In genomic region chr4:125085-125820, GRCh38 we compare ENCODE assay signal across 8 cellular contexts. TPM values are rescaled to one million over a fixed set of nuclear protein-coding genes. Genes with fewer than 3 reads are reported as not detected.
DNase-seq lines count a peak whose midpoint lies in the region; ATAC-seq and TF ChIP-seq lines count a peak whose summit lies in the region.

No MANE protein-coding gene starts in this region.

- peak; percentile 4 for ATAC-seq in GM21381 (IDR thresholded peaks at IDR 0.05; ENCODE audit: unreplicated experiment)
- peak; percentile 16 to 18 for ATAC-seq in activated T-cell treated with anti-CD3 and anti-CD28 coated beads, Interleukin-2, amount 50 U/mL, for 4 hours

- peaks cover 61% of the 10 kb centered on the region for H3K36me3 Mint-ChIP-seq in Caco-2 (ENCODE audit: insufficient read depth, unreplicated experiment)
- H3K36me3 Mint-ChIP-seq in activated T-cell treated with anti-CD3 and anti-CD28 coated beads, Interleukin-2, amount 50 U/mL, for 4 hours (ENCODE audit: insufficient read depth): peaks cover 26% of the 10 kb centered on the region

- no peak for TF ChIP-seq CTCF in Caco-2 (IDR thresholded peaks at IDR 0.05; ENCODE audit: insufficient read depth in 1 of 2, low read depth in 1 of 2, low read length in 1 of 2, severe bottlenecking in 1 of 2, unreplicated experiment in 1 of 2)
- no peak for TF ChIP-seq CTCF in Loucy (conservative IDR thresholded peaks at IDR 0.05; ENCODE audit: low read length)

- peak overlapping the region; percentile 70 for H3K4me2 ChIP-seq in Loucy (ENCODE audit: low read depth, low read length, poor library complexity, severe bottlenecking)

- intact Hi-C loops in Caco-2 (cut with micrococcal nuclease; ENCODE audit: unreplicated experiment): no loop called here

- POLR2A ChIA-PET in Caco-2 (lab: Charles Lee): interaction anchor here (0.6 kb wide), 1 partner anchor 497 kb away, joined by 3 read pairs; no protein-coding TSS in a partner anchor

- H3K79me2 ChIP-seq in Loucy (ENCODE audit: insufficient read depth, low read length): peaks cover 62% of the 10 kb centered on the region

- H2AFZ ChIP-seq in Loucy (ENCODE audit: low read length): no peak overlapping the region

- H3K9me3 Mint-ChIP-seq in Caco-2 (ENCODE audit: unreplicated experiment): peaks cover 12% of the 10 kb centered on the region
- H3K9me3 Mint-ChIP-seq in activated T-cell treated with anti-CD3 and anti-CD28 coated beads, Interleukin-2, amount 50 U/mL, for 4 hours: peaks cover 16% of the 10 kb centered on the region

- no peaks in the 10 kb centered on the region for H3K27me3 ChIP-seq in Caco-2 (replicated peaks; ENCODE audit: control insufficient read depth, insufficient read depth, low read length)
- H3K27me3 ChIP-seq in Loucy (ENCODE audit: insufficient read depth, low read length, poor library complexity, severe bottlenecking): peaks cover 4% of the 10 kb centered on the region

- no peaks in the 10 kb centered on the region for H3K9me2 ChIP-seq in Loucy (replicated peaks; ENCODE audit: low read depth, low read length)

- H3K4me1 ChIP-seq in Caco-2 (0 out of 2 replicates have a peak, but pooled peaks cover 4% of the 10 kb centered on the region), Loucy (ENCODE audit: insufficient read depth, low read length, poor library complexity, severe bottlenecking) (peaks cover 58% of the 10 kb centered on the region)

- DNase-seq in Caco-2 (peak; percentile 44 to 48), foreskin melanocyte (peak; percentile 11), non-pigmented ciliary epithelial cell (ENCODE audit: low read depth) (peak; percentile 3), NCI-H69 (lab: John Stamatoyannopoulos, UW) (no peak), NCI-H446 treated with DMSO at 0.1 percent for 48 hours (lab: John Stamatoyannopoulos, UW) (no peak)
- DNase-seq in activated T-cell treated with anti-CD3 and anti-CD28 coated beads, Interleukin-2, amount 50 U/mL, for 4 hours: peak; percentile 36

- H3K4me1 Mint-ChIP-seq in Caco-2 (ENCODE audit: low read depth, unreplicated experiment): no peaks in the 10 kb centered on the region
- H3K4me1 Mint-ChIP-seq in activated T-cell treated with anti-CD3 and anti-CD28 coated beads, Interleukin-2, amount 50 U/mL, for 4 hours (ENCODE audit: low read depth): peaks cover 30% of the 10 kb centered on the region

- H3K27ac Mint-ChIP-seq in Caco-2 (ENCODE audit: unreplicated experiment): peak overlapping the region; percentile 100

- peaks cover 9% of the 10 kb centered on the region for H3K36me3 ChIP-seq in Caco-2 (ENCODE audit: control insufficient read depth, insufficient read depth, low read length)
- H3K36me3 ChIP-seq in Loucy (ENCODE audit: insufficient read depth, low read length): peaks cover 25% of the 10 kb centered on the region

- H3K9ac ChIP-seq in Loucy (ENCODE audit: low read depth, low read length, poor library complexity, severe bottlenecking): peak overlapping the region; percentile 84

- CTCF ChIA-PET in Caco-2 (lab: Charles Lee): no interaction called here

- no TSS peak for BruUV-seq in Caco-2 (replicated peaks; lab: Mats Ljungman, UMichigan)

- no peaks in the 10 kb centered on the region for H3K27me3 Mint-ChIP-seq in Caco-2 (ENCODE audit: insufficient read depth, unreplicated experiment)
- no peaks in the 10 kb centered on the region for H3K27me3 Mint-ChIP-seq in activated T-cell treated with anti-CD3 and anti-CD28 coated beads, Interleukin-2, amount 50 U/mL, for 4 hours (ENCODE audit: low read depth)

- H3K4me3 ChIP-seq in Caco-2 (ENCODE audit: low read depth, low read length) (peak overlapping the region; percentile 79), Loucy (ENCODE audit: low read length, poor library complexity, severe bottlenecking) (peak overlapping the region; percentile 74)

- no peaks in the 10 kb centered on the region for H4K20me1 ChIP-seq in Loucy (ENCODE audit: insufficient read depth, low read length, poor library complexity, severe bottlenecking)

- H3K9me3 ChIP-seq in Caco-2 (peaks cover 25% of the 10 kb centered on the region), Loucy (ENCODE audit: insufficient read depth, low read depth, low read length) (peaks cover 8% of the 10 kb centered on the region)

- H3F3A ChIP-seq in Loucy (ENCODE audit: low read depth): peaks cover 11% of the 10 kb centered on the region; the same call in 1 of the 2 replicates

- peak overlapping the region; percentile 99 for H3K4me3 Mint-ChIP-seq in Caco-2 (ENCODE audit: unreplicated experiment)
- peak overlapping the region; percentile 91 for H3K4me3 Mint-ChIP-seq in activated T-cell treated with anti-CD3 and anti-CD28 coated beads, Interleukin-2, amount 50 U/mL, for 4 hours

RNA-seq across cellular contexts. Expression of gene ZNF718, which starts 1.0 kb away (rescaled TPM):
- 13.0 and 13.2 TPM in 2 replicates for total RNA-seq in Caco-2 (2022)
- 1 to 10 TPM; 4.5 to 6.4 (median 5.7) TPM for total RNA-seq in activated T-cell treated with anti-CD3 and anti-CD28 coated beads, Interleukin-2, amount 50 U/mL, for 4 hours

Comparison
In these comparisons a context has a peak if more than half of its experiments do, and no peak if none do; other contexts are left out.
1. DNase-seq: peak in Caco-2 (2 of 2), activated T-cell treated with anti-CD3 and anti-CD28 coated beads, Interleukin-2, amount 50 U/mL, for 4 hours (single experiment), foreskin melanocyte (single experiment) and non-pigmented ciliary epithelial cell (single experiment); none in NCI-H69 (single experiment) and NCI-H446 treated with DMSO at 0.1 percent for 48 hours (single experiment).